In the genomic region with DNA sequence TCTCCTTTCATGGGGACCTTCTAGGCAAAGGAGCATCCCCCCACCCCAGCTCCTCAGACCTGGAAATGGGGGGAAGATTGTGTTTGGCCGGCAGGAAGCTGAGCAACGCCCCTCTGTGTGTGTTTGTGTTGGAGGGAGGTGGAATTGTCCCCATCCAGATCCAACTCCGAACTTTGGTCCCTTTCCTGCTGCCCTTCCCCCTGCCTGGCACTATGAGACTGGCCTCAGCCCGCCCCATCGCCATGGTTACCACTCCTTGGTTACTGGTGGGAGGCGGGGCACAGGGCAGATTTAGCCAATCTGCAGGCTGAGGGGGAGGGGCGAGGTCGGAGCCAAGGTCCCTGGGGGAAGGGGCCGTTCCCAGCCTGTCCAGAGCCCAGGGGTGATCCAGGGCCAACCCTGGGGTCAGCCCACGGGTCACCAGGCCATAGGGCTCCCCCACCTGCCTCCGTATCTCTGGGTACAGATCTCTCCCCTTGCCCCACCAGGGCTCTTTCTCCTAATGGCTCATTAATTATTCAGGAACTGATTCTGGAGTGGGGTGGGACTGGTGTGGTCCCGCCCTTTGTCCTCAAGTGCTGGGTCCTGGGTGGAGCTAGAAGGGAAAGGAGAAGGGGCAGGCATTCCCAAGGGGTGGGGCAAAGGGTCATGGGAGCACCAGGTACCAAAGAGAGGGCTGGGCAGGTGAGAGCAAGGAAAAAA, we compare ENCODE assay signal across 1 cellular context.
A peak's percentile ranks its signal among the peaks of the same experiment; 100 is the strongest.
TF ChIP-seq lines count a peak whose summit lies in the region.

No MANE protein-coding gene starts in this region.

TF ChIP-seq in HepG2, 621 proteins besides CTCF, POLR2A, EP300 and RAD21 (continued from another document and continues in another):
- TF ChIP-seq ZNF850 (CRISPR knock-in tag; conservative IDR thresholded peaks at IDR 0.05) (no peak), HMG20B (CRISPR knock-in tag; conservative IDR thresholded peaks at IDR 0.05) (no peak), ZSCAN22 (CRISPR knock-in tag; IDR thresholded peaks at IDR 0.05) (no peak), ISL2 (CRISPR knock-in tag; IDR thresholded peaks at IDR 0.05) (no peak), RFX1 (IDR thresholded peaks at IDR 0.05) (peak; percentile 98), KMT2A (CRISPR knock-in tag; IDR thresholded peaks at IDR 0.05) (no peak), ZNF749 (CRISPR knock-in tag; IDR thresholded peaks at IDR 0.05; ENCODE audit: borderline replicate concordance) (no peak), GATAD1 (CRISPR knock-in tag; IDR thresholded peaks at IDR 0.05) (peak; percentile 30; the same call in 1 of the 2 replicates), ZNF225 (CRISPR knock-in tag; IDR thresholded peaks at IDR 0.05) (no peak), MEIS2 (CRISPR knock-in tag; IDR thresholded peaks at IDR 0.05) (no peak), ZBED4 (CRISPR knock-in tag; IDR thresholded peaks at IDR 0.05; ENCODE audit: borderline replicate concordance) (peak; percentile 19; the same call in 1 of the 2 replicates), PAWR (CRISPR knock-in tag; IDR thresholded peaks at IDR 0.05; ENCODE audit: borderline replicate concordance) (no peak), ZNF781 (CRISPR knock-in tag; IDR thresholded peaks at IDR 0.05; ENCODE audit: borderline replicate concordance, not compliant biosample characterization) (no peak), SATB2 (CRISPR knock-in tag; IDR thresholded peaks at IDR 0.05) (no peak), TAF15 (IDR thresholded peaks at IDR 0.05; ENCODE audit: low read depth, low read length, poor library complexity, severe bottlenecking) (no peak), ZBTB1 (CRISPR knock-in tag; IDR thresholded peaks at IDR 0.05; ENCODE audit: borderline replicate concordance) (no peak), FOXP1 (IDR thresholded peaks at IDR 0.05) (no peak), FOXP1 (CRISPR knock-in tag; IDR thresholded peaks at IDR 0.05) (peak; percentile 43; the same call in 1 of the 2 replicates), ZNF24 (IDR thresholded peaks at IDR 0.05) (no peak), ZNF512 (CRISPR knock-in tag; IDR thresholded peaks at IDR 0.05) (no peak), ZNF737 (CRISPR knock-in tag; IDR thresholded peaks at IDR 0.05; ENCODE audit: borderline replicate concordance) (no peak), JUN (CRISPR knock-in tag; IDR thresholded peaks at IDR 0.05) (no peak), ZNF713 (CRISPR knock-in tag; IDR thresholded peaks at IDR 0.05) (no peak), ZBTB10 (CRISPR knock-in tag; IDR thresholded peaks at IDR 0.05; ENCODE audit: borderline replicate concordance) (no peak), SKI (IDR thresholded peaks at IDR 0.05; ENCODE audit: partially characterized antibody) (peak; percentile 95), CEBPG (CRISPR knock-in tag; IDR thresholded peaks at IDR 0.05) (peak; percentile 60), AGO2 (optimal IDR thresholded peaks at IDR 0.05; ENCODE audit: low read depth, low read length) (no peak), AKAP8 (CRISPR knock-in tag; IDR thresholded peaks at IDR 0.05) (peak; percentile 63; the same call in 1 of the 2 replicates), ARNT (IDR thresholded peaks at IDR 0.05) (no peak), GTF2F1 (IDR thresholded peaks at IDR 0.05; ENCODE audit: low read length) (no peak), MXI1 (IDR thresholded peaks at IDR 0.05; ENCODE audit: borderline replicate concordance, low read depth, low read length) (peak; percentile 98), ZNF510 (CRISPR knock-in tag; IDR thresholded peaks at IDR 0.05; ENCODE audit: low read depth) (no peak), HNF4A (CRISPR knock-in tag; IDR thresholded peaks at IDR 0.05) (peak; percentile 97), NFE2 (CRISPR knock-in tag; IDR thresholded peaks at IDR 0.05) (no peak), ZSCAN21 (CRISPR knock-in tag; IDR thresholded peaks at IDR 0.05; ENCODE audit: borderline replicate concordance) (0 out of 2 replicates have a peak, but pooled peaks have one; percentile 32), ZNF800 (CRISPR knock-in tag; IDR thresholded peaks at IDR 0.05) (no peak)
- TF ChIP-seq, protein P1, sequence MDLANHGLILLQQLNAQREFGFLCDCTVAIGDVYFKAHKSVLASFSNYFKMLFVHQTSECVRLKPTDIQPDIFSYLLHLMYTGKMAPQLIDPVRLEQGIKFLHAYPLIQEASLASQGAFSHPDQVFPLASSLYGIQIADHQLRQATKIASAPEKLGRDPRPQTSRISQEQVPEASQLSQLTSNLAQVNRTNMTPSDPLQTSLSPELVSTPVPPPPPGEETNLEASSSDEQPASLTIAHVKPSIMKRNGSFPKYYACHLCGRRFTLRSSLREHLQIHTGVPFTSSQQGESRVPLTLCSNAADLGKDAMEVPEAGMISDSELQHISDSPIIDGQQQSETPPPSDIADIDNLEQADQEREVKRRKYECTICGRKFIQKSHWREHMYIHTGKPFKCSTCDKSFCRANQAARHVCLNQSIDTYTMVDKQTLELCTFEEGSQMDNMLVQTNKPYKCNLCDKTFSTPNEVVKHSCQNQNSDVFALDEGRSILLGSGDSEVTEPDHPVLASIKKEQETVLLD (CRISPR knock-in tag; IDR thresholded peaks at IDR 0.05; ENCODE audit: low read depth): no peak
- TF ChIP-seq, protein P2, sequence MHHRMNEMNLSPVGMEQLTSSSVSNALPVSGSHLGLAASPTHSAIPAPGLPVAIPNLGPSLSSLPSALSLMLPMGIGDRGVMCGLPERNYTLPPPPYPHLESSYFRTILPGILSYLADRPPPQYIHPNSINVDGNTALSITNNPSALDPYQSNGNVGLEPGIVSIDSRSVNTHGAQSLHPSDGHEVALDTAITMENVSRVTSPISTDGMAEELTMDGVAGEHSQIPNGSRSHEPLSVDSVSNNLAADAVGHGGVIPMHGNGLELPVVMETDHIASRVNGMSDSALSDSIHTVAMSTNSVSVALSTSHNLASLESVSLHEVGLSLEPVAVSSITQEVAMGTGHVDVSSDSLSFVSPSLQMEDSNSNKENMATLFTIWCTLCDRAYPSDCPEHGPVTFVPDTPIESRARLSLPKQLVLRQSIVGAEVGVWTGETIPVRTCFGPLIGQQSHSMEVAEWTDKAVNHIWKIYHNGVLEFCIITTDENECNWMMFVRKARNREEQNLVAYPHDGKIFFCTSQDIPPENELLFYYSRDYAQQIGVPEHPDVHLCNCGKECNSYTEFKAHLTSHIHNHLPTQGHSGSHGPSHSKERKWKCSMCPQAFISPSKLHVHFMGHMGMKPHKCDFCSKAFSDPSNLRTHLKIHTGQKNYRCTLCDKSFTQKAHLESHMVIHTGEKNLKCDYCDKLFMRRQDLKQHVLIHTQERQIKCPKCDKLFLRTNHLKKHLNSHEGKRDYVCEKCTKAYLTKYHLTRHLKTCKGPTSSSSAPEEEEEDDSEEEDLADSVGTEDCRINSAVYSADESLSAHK (CRISPR knock-in tag; IDR thresholded peaks at IDR 0.05; ENCODE audit: borderline replicate concordance): no peak
- TF ChIP-seq, protein P3, sequence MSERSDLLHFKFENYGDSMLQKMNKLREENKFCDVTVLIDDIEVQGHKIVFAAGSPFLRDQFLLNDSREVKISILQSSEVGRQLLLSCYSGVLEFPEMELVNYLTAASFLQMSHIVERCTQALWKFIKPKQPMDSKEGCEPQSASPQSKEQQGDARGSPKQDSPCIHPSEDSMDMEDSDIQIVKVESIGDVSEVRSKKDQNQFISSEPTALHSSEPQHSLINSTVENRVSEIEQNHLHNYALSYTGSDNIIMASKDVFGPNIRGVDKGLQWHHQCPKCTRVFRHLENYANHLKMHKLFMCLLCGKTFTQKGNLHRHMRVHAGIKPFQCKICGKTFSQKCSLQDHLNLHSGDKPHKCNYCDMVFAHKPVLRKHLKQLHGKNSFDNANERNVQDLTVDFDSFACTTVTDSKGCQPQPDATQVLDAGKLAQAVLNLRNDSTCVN (CRISPR knock-in tag; IDR thresholded peaks at IDR 0.05; ENCODE audit: borderline replicate concordance): peak; percentile 88
